In the genomic region with DNA sequence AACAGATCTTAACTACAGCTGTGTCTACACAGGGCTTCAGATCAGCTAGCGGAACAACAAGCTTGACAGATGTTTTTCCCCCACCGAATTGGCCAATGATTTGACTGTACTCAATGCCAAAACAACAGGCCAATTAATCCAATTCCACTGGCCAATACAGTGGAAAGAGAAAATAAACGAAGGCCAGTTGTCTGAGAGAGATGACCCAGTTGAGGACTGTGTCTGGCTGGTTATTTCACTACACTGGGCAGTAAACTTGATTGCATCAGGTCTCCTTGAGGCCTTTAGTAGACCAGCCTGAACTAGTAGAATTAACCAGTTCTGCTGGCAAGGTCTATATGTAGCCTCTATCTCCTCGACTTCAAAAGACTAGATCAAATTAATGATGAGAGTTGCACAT, we compare ENCODE assay signal across 26 cellular contexts. TPM values are rescaled to one million over a fixed set of nuclear protein-coding genes. Genes with fewer than 3 reads are reported as not detected.
"Had no signal": no experiment of that assay in that cellular context is flagged by ENCODE, and none has a peak within 500 bp of the region (broad histone marks: within the 10 kb centered on the region; RNA-seq: fewer than 3 reads in every experiment).

No MANE protein-coding gene starts in this region.

- DNase-seq: IMR-90; Karpas-422; KG1; MG63; NCI-H1092; NCI-H1105 treated with DMSO at 0.1 percent for 48 hours; NCI-H1436; NCI-H187; NCI-H2029; NCI-H2081 treated with DMSO at 0.1 percent for 48 hours; NCI-H2171; NCI-H226; NCI-H446; NCI-H524; NCI-H526 treated with DMSO at 0.1 percent for 48 hours; NCI-H748 treated with DMSO at 0.1 percent for 48 hours; NK-92 treated with Interleukin-12 subunit alpha and Interleukin-12 subunit beta, amount 100 ng/mL, for 24 hours; SIG-M5 had no signal

- FAIRE-seq: HepG2 had no signal

- H3K27ac ChIP-seq: RWPE1, SJSA1, SK-N-MC had no signal

- H3K4me1 ChIP-seq: SJSA1 had no signal

- ATAC-seq: HepG2, Panc1, PC-3 had no signal

- H3K27me3 ChIP-seq: MG63 had no signal

- H3K36me3 ChIP-seq: MG63, SJSA1 had no signal

- H3K4me3 ChIP-seq: MG63, SJSA1, SK-N-MC had no signal

RNA-seq across cellular contexts. Expression of a gene that starts 28.2 kb away (rescaled TPM):
- total RNA-seq: HepG2, HT1080, IMR-90, OCI-LY7, PC-3, SJSA1 had no signal
- polyA plus RNA-seq: HepG2, IMR-90 had no signal
